In genomic region chr9:98240475-98240874, GRCh38 we compare ENCODE assay signal across 17 cellular contexts.
"Had no signal": no experiment of that assay in that cellular context is flagged by ENCODE, and none has a peak within 500 bp of the region (broad histone marks: within the 10 kb centered on the region; RNA-seq: fewer than 3 reads in every experiment).

No MANE protein-coding gene starts in this region.

- H3K27me3 ChIP-seq: gastrocnemius medialis, neural progenitor cell, tibial artery, vagina had no signal

- H3K27ac ChIP-seq: gastrocnemius medialis, neural progenitor cell, tibial artery, vagina had no signal

- H3K4me1 ChIP-seq: gastrocnemius medialis, vagina had no signal

- H2AFZ ChIP-seq: neural progenitor cell had no signal

- H3K9ac ChIP-seq: neural progenitor cell had no signal

- DNase-seq: activated B cell treated with CpG ODN at 0.5 μM for 24 hours; activated CD4-positive, alpha-beta T cell treated with anti-CD3 and anti-CD28 coated beads for 48 hours; activated CD8-positive, alpha-beta memory T cell treated with anti-CD3 and anti-CD28 coated beads, Interleukin-2, amount 50 U/mL, for 48 hours; activated gamma-delta T cell treated with Interleukin-2 at 50 U/mL for 16 hours; activated T-cell treated with anti-CD3 and anti-CD28 coated beads, Interleukin-2, amount 50 U/mL, for 72 hours; anterior cingulate cortex; cerebellar nuclear complex; dermis blood vessel endothelial cell; gastrocnemius medialis; left cardiac atrium; retina; stimulated activated CD4-positive, alpha-beta T cell treated with anti-CD3 and anti-CD28 coated beads, Interleukin-15, amount 100 ng/mL, for 24 hours; stimulated activated CD4-positive, alpha-beta T cell treated with anti-CD3 and anti-CD28 coated beads, Interleukin-4, amount 100 ng/mL, for 1 hour; stimulated activated naive CD4-positive, alpha-beta T cell; tibial artery had no signal

- H3K4me3 ChIP-seq: gastrocnemius medialis, neural progenitor cell, tibial artery, vagina had no signal

- H3K4me2 ChIP-seq: neural progenitor cell had no signal

- H3K9me3 ChIP-seq: gastrocnemius medialis, tibial artery, vagina had no signal

- H3K36me3 ChIP-seq: gastrocnemius medialis, neural progenitor cell had no signal

- ATAC-seq: activated T-cell treated with anti-CD3 and anti-CD28 coated beads, Interleukin-2, amount 50 U/mL, for 72 hours; gastrocnemius medialis; left cardiac atrium had no signal
